In genomic region chr13:48586591-48587103, GRCh38 we compare ENCODE assay signal across 11 cellular contexts. TPM values are rescaled to one million over a fixed set of nuclear protein-coding genes. Genes with fewer than 3 reads are reported as not detected.
A peak's percentile ranks its signal among the peaks of the same experiment; 100 is the strongest.
DNase-seq lines count a peak whose midpoint lies in the region; ATAC-seq and TF ChIP-seq lines count a peak whose summit lies in the region.
"Had no signal": no experiment of that assay in that cellular context is flagged by ENCODE, and none has a peak within 500 bp of the region (broad histone marks: within the 10 kb centered on the region; RNA-seq: fewer than 3 reads in every experiment).

No MANE protein-coding gene starts in this region.

- H3K9me3 ChIP-seq in tibial nerve: peaks cover 0 to 3% (median 0%) of the 10 kb centered on the region in 4 donors
- H3K9me3 ChIP-seq: upper lobe of left lung had no signal

- TF ChIP-seq EP300 in tibial nerve (IDR thresholded peaks at IDR 0.05): peak in 1 of 2 donors; percentile 56

- H3K36me3 ChIP-seq in tibial nerve: no peaks in the 10 kb centered on the region
- H3K36me3 ChIP-seq: upper lobe of left lung had no signal

- DNase-seq in activated CD8-positive, alpha-beta memory T cell treated with anti-CD3 and anti-CD28 coated beads for 24 hours: peak; percentile 55
- no peak for DNase-seq in activated CD8-positive, alpha-beta memory T cell treated with anti-CD3 and anti-CD28 coated beads, Interleukin-2, amount 50 U/mL, for 48 hours
- DNase-seq in astrocyte of the hippocampus (ENCODE audit: low read depth, low spot score) (peak; percentile 67), lung microvascular endothelial cell (ENCODE audit: low read depth in 2 of 2) (peak; percentile 71 to 95), tibial nerve (ENCODE audit: low spot score in 2 of 2) (no peak), lower leg skin (ENCODE audit: low spot score in 2 of 2) (no peak)
- DNase-seq: NCI-H187, upper lobe of left lung had no signal

- peaks cover 0 to 60% (median 20%) of the 10 kb centered on the region in 4 donors for H3K4me1 ChIP-seq in tibial nerve
- H3K4me1 ChIP-seq: A549 had no signal

- peak overlapping the region; percentile 15 to 80 (median 52) for H3K27ac ChIP-seq in tibial nerve
- H3K27ac ChIP-seq: A549, upper lobe of left lung had no signal

- no peak overlapping the region for H3K4me3 ChIP-seq in tibial nerve
- H3K4me3 ChIP-seq in lower leg skin (ENCODE audit: low read depth, poor library complexity, severe bottlenecking): no peak overlapping the region
- H3K4me3 ChIP-seq: A549, upper lobe of left lung had no signal

- 5 to 6% methylated on average over 5 of the region's 5 CpGs for WGBS in tibial nerve, 2 donors
- 8 to 13% methylated on average over 5 of the region's 5 CpGs for WGBS in lower leg skin, 2 donors

- ATAC-seq in HG02970 (IDR thresholded peaks at IDR 0.05; ENCODE audit: low FRiP score, unreplicated experiment) (no peak), HG02884 (IDR thresholded peaks at IDR 0.05; ENCODE audit: unreplicated experiment) (no peak)
- ATAC-seq: A549 had no signal

- TF ChIP-seq CTCF in tibial nerve (IDR thresholded peaks at IDR 0.05) (no peak), lower leg skin (IDR thresholded peaks at IDR 0.05) (no peak)

- TF ChIP-seq POLR2A in tibial nerve (IDR thresholded peaks at IDR 0.05): no peak
- TF ChIP-seq POLR2A in lower leg skin (IDR thresholded peaks at IDR 0.05): no peak

- intact Hi-C loops in lower leg skin (cut with DNase I; ENCODE audit: low total_unique reads): no loop called here

- H3K27me3 ChIP-seq in tibial nerve: no peaks in the 10 kb centered on the region
- H3K27me3 ChIP-seq: upper lobe of left lung had no signal

RNA-seq across cellular contexts. Expression of gene RCBTB2, which starts 53.8 kb away (rescaled TPM):
- total RNA-seq in lung microvascular endothelial cell (10.0 and 15.3 TPM in 2 replicates), tibial nerve (10 to 100 TPM in 1 of 4 donors, 1 to 10 TPM in 3; 7.0 to 10.6 (median 8.5) TPM), lower leg skin (1 to 10 TPM; 3.5 to 6.7 (median 3.9) TPM)

Comparison
In these comparisons a context has a peak if more than half of its experiments do, and no peak if none do; other contexts are left out.
1. DNase-seq: peak in activated CD8-positive, alpha-beta memory T cell treated with anti-CD3 and anti-CD28 coated beads for 24 hours (single experiment), astrocyte of the hippocampus (single experiment) and lung microvascular endothelial cell (2 of 2); none in activated CD8-positive, alpha-beta memory T cell treated with anti-CD3 and anti-CD28 coated beads, Interleukin-2, amount 50 U/mL, for 48 hours (single experiment), tibial nerve (0 of 2) and lower leg skin (0 of 2).